ENCODE assay signal across 13 cellular contexts in the genomic region with DNA sequence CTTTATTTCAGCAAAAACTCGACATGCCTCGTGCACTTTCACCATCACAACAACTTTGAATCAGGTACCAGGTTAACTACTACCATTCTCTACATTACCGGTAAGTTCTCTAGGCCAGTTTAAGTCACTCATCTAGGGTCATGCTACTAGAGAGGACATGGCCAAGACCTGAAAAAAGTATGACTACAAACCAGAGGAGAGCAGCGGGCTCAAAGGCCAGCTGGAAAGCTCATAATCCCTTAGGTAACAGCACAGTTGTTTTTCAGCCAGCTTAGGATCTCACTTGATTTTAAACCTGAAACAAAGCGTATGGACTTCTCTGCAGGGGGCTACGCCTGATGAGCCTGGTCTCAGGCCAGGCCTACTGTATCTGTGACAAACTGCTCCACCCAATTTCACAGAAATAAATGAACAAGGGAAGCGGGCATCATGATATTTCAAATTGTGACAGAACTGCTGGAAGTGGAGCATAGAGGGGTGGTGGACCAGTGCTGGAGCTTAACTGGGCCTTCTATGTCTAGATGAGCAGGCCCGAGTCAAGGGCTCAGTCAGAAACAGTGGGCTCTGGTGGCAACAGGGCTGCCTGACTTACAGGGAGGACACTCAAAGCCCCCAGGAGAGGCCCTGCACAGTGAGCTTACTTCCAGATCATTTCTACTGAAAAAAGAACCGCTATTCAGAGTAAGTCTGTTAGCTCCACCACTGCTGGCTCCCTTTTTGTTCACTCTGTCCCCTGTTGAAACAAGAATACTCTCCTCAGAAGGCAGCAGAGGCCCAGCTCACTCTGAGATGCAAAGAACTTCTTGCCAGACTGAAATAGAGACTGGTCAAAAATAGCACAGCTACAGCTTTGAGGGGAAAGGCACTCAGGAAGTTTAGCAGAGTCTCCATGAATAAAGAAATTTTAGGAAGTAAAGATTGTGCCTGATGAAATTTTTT. TPM values are rescaled to one million over a fixed set of nuclear protein-coding genes. Genes with fewer than 3 reads are reported as not detected.
A peak's percentile ranks its signal among the peaks of the same experiment; 100 is the strongest.
DNase-seq lines count a peak whose midpoint lies in the region; ATAC-seq and TF ChIP-seq lines count a peak whose summit lies in the region.
"Had no signal": no experiment of that assay in that cellular context is flagged by ENCODE, and none has a peak within 500 bp of the region (broad histone marks: within the 10 kb centered on the region; RNA-seq: fewer than 3 reads in every experiment).

No MANE protein-coding gene starts in this region.

- dilution Hi-C loops in IMR-90 (cut with HindIII; ENCODE audit: low sequenced_read_pairs, unreplicated experiment): no loop called here

- H4K8ac ChIP-seq in IMR-90 (ENCODE audit: low read depth in 2 of 2, low read length in 2 of 2): no peak overlapping the region

- DNase-seq in IMR-90 (no peak), caudate nucleus (lab: John Stamatoyannopoulos, UW) (peak in 5 of 61 donors; percentile 10 to 41 (median 27)), lung (ENCODE audit: low spot score) (no peak), NCI-H1436 treated with DMSO at 0.1 percent for 48 hours (lab: John Stamatoyannopoulos, UW) (no peak)
- no peak for DNase-seq in stimulated activated CD4-positive, alpha-beta T cell treated with anti-CD3 and anti-CD28 coated beads, Interleukin-4, amount 100 ng/mL, for 1 hour
- DNase-seq in activated naive CD4-positive, alpha-beta T cell (lab: John Stamatoyannopoulos, UW): no peak
- DNase-seq: effector memory CD4-positive, alpha-beta T cell; GOT3; left lung; NCI-H2029 treated with DMSO at 0.1 percent for 48 hours; SJCRH30 had no signal

- no peak overlapping the region for H2BK120ac ChIP-seq in IMR-90 (ENCODE audit: low read depth, low read length)

- no peaks in the 10 kb centered on the region for H3K27me3 ChIP-seq in IMR-90 (ENCODE audit: control insufficient read depth, insufficient read depth, low read length)
- no peaks in the 10 kb centered on the region for H3K27me3 ChIP-seq in lung (ENCODE audit: control insufficient read depth, insufficient read depth)
- no peaks in the 10 kb centered on the region for H3K27me3 ChIP-seq in stomach smooth muscle (ENCODE audit: control insufficient read depth in 1 of 2, insufficient read depth in 2 of 2, low read length in 2 of 2)
- H3K27me3 ChIP-seq: left lung, SJCRH30 had no signal

- H2AK9ac ChIP-seq in IMR-90 (replicated peaks; ENCODE audit: low read depth, low read length, poor library complexity): no peak overlapping the region

- H4K91ac ChIP-seq in IMR-90 (ENCODE audit: insufficient read depth, low read depth, low read length): no peak overlapping the region

- TF ChIP-seq CTCF in IMR-90 (conservative IDR thresholded peaks at IDR 0.05; ENCODE audit: low read depth, low read length) (no peak), lung (IDR thresholded peaks at IDR 0.05; ENCODE audit: control extremely low read depth, extremely low read depth) (no peak)

- H4K20me1 ChIP-seq in IMR-90 (ENCODE audit: insufficient read depth, low read length): peaks cover 3% of the 10 kb centered on the region; the same call in 1 of the 2 replicates

- no peak for TF ChIP-seq POLR2A in IMR-90 (IDR thresholded peaks at IDR 0.05; ENCODE audit: low read depth, low read length)

- no peak overlapping the region for H3K14ac ChIP-seq in IMR-90 (replicated peaks; ENCODE audit: low read depth, low read length)

- H3K27ac ChIP-seq in IMR-90 (ENCODE audit: insufficient read depth, low read length) (no peak overlapping the region), caudate nucleus (ENCODE audit: low read depth, low read length) (peak overlapping the region; percentile 58), lung (ENCODE audit: low read depth in 1 of 2, low read length in 1 of 2) (peak overlapping the region; percentile 8 to 68), stomach smooth muscle (ENCODE audit: low read length) (peak overlapping the region; percentile 82)
- H3K27ac ChIP-seq: SJCRH30 had no signal

- no peak overlapping the region for H2BK20ac ChIP-seq in IMR-90 (ENCODE audit: low read depth, low read length)

- H3K23ac ChIP-seq in IMR-90 (ENCODE audit: low read depth, low read length): no peak overlapping the region

- POLR2A ChIA-PET in IMR-90 (lab: Charles Lee; ENCODE audit: unreplicated experiment): no interaction called here

- no peak overlapping the region for H3K4me2 ChIP-seq in IMR-90 (ENCODE audit: low read depth, low read length)

- H3K9ac ChIP-seq in IMR-90 (ENCODE audit: low read depth, low read length): no peak overlapping the region
- H3K9ac ChIP-seq in stomach smooth muscle (ENCODE audit: low read length in 2 of 2): peak overlapping the region; percentile 14 to 33

- H3K79me1 ChIP-seq in IMR-90 (ENCODE audit: low read depth in 1 of 2, low read length in 2 of 2): peaks cover 26 to 34% of the 10 kb centered on the region in 2 experiments

- CTCF ChIA-PET in IMR-90 (lab: Yijun Ruan, JAX): no interaction called here

- H3K4me3 ChIP-seq in IMR-90 (ENCODE audit: insufficient read depth, low read depth, low read length): no peak overlapping the region
- H3K4me3 ChIP-seq in lung: no peak overlapping the region
- H3K4me3 ChIP-seq in stomach smooth muscle (ENCODE audit: low read length in 2 of 2): peak overlapping the region; percentile 35
- H3K4me3 ChIP-seq: left lung, SJCRH30 had no signal

- no peak for ATAC-seq in IMR-90 (ENCODE audit: low read depth)
- no peak for ATAC-seq in lung (ENCODE audit: insufficient read depth, low FRiP score)
- ATAC-seq in HG03095 (IDR thresholded peaks at IDR 0.05; ENCODE audit: unreplicated experiment): no peak
- ATAC-seq: left lung had no signal

- H3K4me1 ChIP-seq in IMR-90 (ENCODE audit: control insufficient read depth, insufficient read depth, low read length): peaks cover 12% of the 10 kb centered on the region; the same call in 1 of the 2 replicates
- peaks cover 15 to 53% of the 10 kb centered on the region in 2 donors for H3K4me1 ChIP-seq in lung (ENCODE audit: control insufficient read depth in 2 of 2, insufficient read depth in 2 of 2, low read length in 2 of 2)
- peaks cover 85% of the 10 kb centered on the region for H3K4me1 ChIP-seq in stomach smooth muscle (ENCODE audit: control insufficient read depth, insufficient read depth, low read length)
- H3K4me1 ChIP-seq: SJCRH30 had no signal

- H2AFZ ChIP-seq in IMR-90 (replicated peaks; ENCODE audit: low read length, poor library complexity): no peak overlapping the region

- no peak for TF ChIP-seq RAD21 in IMR-90 (IDR thresholded peaks at IDR 0.05; ENCODE audit: low read length)

- no peak overlapping the region for H4K5ac ChIP-seq in IMR-90 (ENCODE audit: low read depth, low read length)

- H2BK15ac ChIP-seq in IMR-90 (ENCODE audit: low read depth, low read length): no peak overlapping the region

- H3K4ac ChIP-seq in IMR-90 (ENCODE audit: low read depth, low read length): no peak overlapping the region

- intact Hi-C loops in IMR-90 (cut with micrococcal nuclease): no loop called here

- H3K36me3 ChIP-seq in IMR-90 (ENCODE audit: control insufficient read depth, insufficient read depth, low read length) (peaks cover 32% of the 10 kb centered on the region), lung (ENCODE audit: control insufficient read depth in 2 of 2, insufficient read depth in 2 of 2, low read length in 2 of 2) (peaks cover 0 to 1% of the 10 kb centered on the region in 2 donors), stomach smooth muscle (ENCODE audit: control insufficient read depth in 2 of 2, insufficient read depth in 2 of 2, low read length in 2 of 2) (peaks cover 0 to 10% of the 10 kb centered on the region in 2 donors)
- H3K36me3 ChIP-seq: SJCRH30 had no signal

- H3K56ac ChIP-seq in IMR-90 (ENCODE audit: extremely low read depth, insufficient read depth, low read length): no peak overlapping the region

- peaks cover 8% of the 10 kb centered on the region; the same call in 1 of the 2 replicates for H3K9me1 ChIP-seq in IMR-90 (ENCODE audit: insufficient read depth, low read length)

- no TSS peak for BruUV-seq in IMR-90 (replicated peaks; lab: Mats Ljungman, UMichigan)

- 100% methylated on average over 3 of the region's 9 CpGs; no CpG with 5 or more reads in 1 of the 2 experiments for WGBS in IMR-90 (ENCODE audit: extremely low coverage in 2 of 2, insufficient read length in 1 of 2), 2 experiments
- 76 to 89% methylated on average over 9 of the region's 9 CpGs for WGBS in lung, 2 donors

- no peak overlapping the region for H2BK5ac ChIP-seq in IMR-90 (ENCODE audit: low read depth, low read length, poor library complexity, severe bottlenecking)

- no peak overlapping the region for H3K18ac ChIP-seq in IMR-90 (ENCODE audit: low read depth, low read length)

- in situ Hi-C loops in IMR-90 (cut with MboI; ENCODE audit: low sequenced_read_pairs): no loop called here

- 0 out of 2 replicates have a peak overlapping the region, but pooled peaks have one; percentile 0 for H2AK5ac ChIP-seq in IMR-90 (ENCODE audit: low read depth, low read length)

- H3K9me3 ChIP-seq in IMR-90 (ENCODE audit: control insufficient read depth, insufficient read depth, low read length) (no peaks in the 10 kb centered on the region), lung (ENCODE audit: control insufficient read depth in 2 of 2, insufficient read depth in 1 of 2, low read length in 1 of 2) (no peaks in the 10 kb centered on the region), stomach smooth muscle (ENCODE audit: control insufficient read depth in 2 of 2, low read length in 2 of 2) (no peaks in the 10 kb centered on the region)
- H3K9me3 ChIP-seq: left lung, SJCRH30 had no signal

TF ChIP-seq in IMR-90, 13 proteins besides CTCF, POLR2A, EP300 and RAD21 (continues in another document):
- no peak for TF ChIP-seq MXI1 (IDR thresholded peaks at IDR 0.05; ENCODE audit: borderline replicate concordance, low read depth, low read length)
- TF ChIP-seq, protein P1, sequence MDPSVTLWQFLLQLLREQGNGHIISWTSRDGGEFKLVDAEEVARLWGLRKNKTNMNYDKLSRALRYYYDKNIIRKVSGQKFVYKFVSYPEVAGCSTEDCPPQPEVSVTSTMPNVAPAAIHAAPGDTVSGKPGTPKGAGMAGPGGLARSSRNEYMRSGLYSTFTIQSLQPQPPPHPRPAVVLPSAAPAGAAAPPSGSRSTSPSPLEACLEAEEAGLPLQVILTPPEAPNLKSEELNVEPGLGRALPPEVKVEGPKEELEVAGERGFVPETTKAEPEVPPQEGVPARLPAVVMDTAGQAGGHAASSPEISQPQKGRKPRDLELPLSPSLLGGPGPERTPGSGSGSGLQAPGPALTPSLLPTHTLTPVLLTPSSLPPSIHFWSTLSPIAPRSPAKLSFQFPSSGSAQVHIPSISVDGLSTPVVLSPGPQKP (IDR thresholded peaks at IDR 0.05; ENCODE audit: borderline replicate concordance, low read depth, low read length): no peak
- no peak for TF ChIP-seq RCOR1 (IDR thresholded peaks at IDR 0.05; ENCODE audit: insufficient replicate concordance, low read length)
- TF ChIP-seq CEBPB (IDR thresholded peaks at IDR 0.05; ENCODE audit: low read depth, low read length): no peak
- no peak for TF ChIP-seq BHLHE40 (IDR thresholded peaks at IDR 0.05; ENCODE audit: low read depth, low read length)
- no peak for TF ChIP-seq SMC3 (IDR thresholded peaks at IDR 0.05; ENCODE audit: low read depth, low read length)

RNA-seq across cellular contexts. Expression of gene LRIG1, which starts 47.0 kb away (rescaled TPM):
- total RNA-seq in IMR-90 (2012; rRNA removed): 69.2 and 87.8 TPM in 2 replicates
- polyA plus RNA-seq in IMR-90 (2012; rRNA removed): 55.9 and 62.8 TPM in 2 replicates
- polyA plus RNA-seq in IMR-90 (2012; cell fraction: cytosol; rRNA removed): 35.1 and 74.2 TPM in 2 replicates
- 87.7 and 98.9 TPM in 2 replicates for polyA plus RNA-seq in IMR-90 (2012; cell fraction: nucleus; rRNA removed; ENCODE audit: low replicate concordance)
- total RNA-seq in lung: 10 to 100 TPM; 59.3 to 97.4 TPM
- 10 to 100 TPM; 21.9 to 25.1 TPM for polyA plus RNA-seq in lung

Comparison
In these comparisons a context has a peak if more than half of its experiments do, and no peak if none do; other contexts are left out.
1. H3K4me3 ChIP-seq: peak in stomach smooth muscle (2 of 2); none in IMR-90 (single experiment) and lung (single experiment).